In genomic region chr11:47572715-47573255, GRCh38 we compare ENCODE assay signal across 1 cellular context.
TF ChIP-seq lines count a peak whose summit lies in the region.

No MANE protein-coding gene starts in this region.

TF ChIP-seq in HEK293, 187 proteins besides CTCF, POLR2A, EP300 and RAD21 (continued from another document and continues in another):
- TF ChIP-seq ZNF692 (tag by site-specific recombination; IDR thresholded peaks at IDR 0.05) (peak; percentile 92), ZNF211 (tag by site-specific recombination; IDR thresholded peaks at IDR 0.05; ENCODE audit: low read depth) (no peak), GLI2 (tag by site-specific recombination; IDR thresholded peaks at IDR 0.05; ENCODE audit: borderline replicate concordance, low read depth) (no peak), PBX3 (CRISPR knock-in tag; IDR thresholded peaks at IDR 0.05) (no peak), ZNF140 (tag by site-specific recombination; IDR thresholded peaks at IDR 0.05) (no peak), ZBTB26 (tag by site-specific recombination; optimal IDR thresholded peaks at IDR 0.05) (no peak), BCL11B (tag by site-specific recombination; IDR thresholded peaks at IDR 0.05; ENCODE audit: low read depth) (no peak), AEBP2 (tag by site-specific recombination; IDR thresholded peaks at IDR 0.05; ENCODE audit: borderline replicate concordance) (no peak), ZBTB44 (tag by site-specific recombination; IDR thresholded peaks at IDR 0.05) (no peak), ZNF280D (tag by site-specific recombination; IDR thresholded peaks at IDR 0.05) (no peak), ZEB2 (tag by site-specific recombination; IDR thresholded peaks at IDR 0.05) (peak; percentile 72), ZNF777 (tag by site-specific recombination; IDR thresholded peaks at IDR 0.05; ENCODE audit: borderline replicate concordance) (no peak), ZNF18 (tag by site-specific recombination; IDR thresholded peaks at IDR 0.05) (0 out of 2 replicates have a peak, but pooled peaks have one; percentile 26), ZNF677 (tag by site-specific recombination; IDR thresholded peaks at IDR 0.05) (no peak), ZNF416 (tag by site-specific recombination; IDR thresholded peaks at IDR 0.05) (no peak), SP7 (tag by site-specific recombination; IDR thresholded peaks at IDR 0.05) (peak; percentile 68), ZNF600 (tag by site-specific recombination; IDR thresholded peaks at IDR 0.05) (peak; percentile 72), ZSCAN16 (tag by site-specific recombination; IDR thresholded peaks at IDR 0.05) (no peak), ZNF701 (tag by site-specific recombination; IDR thresholded peaks at IDR 0.05) (no peak), ZFP69B (tag by site-specific recombination; IDR thresholded peaks at IDR 0.05) (peak; percentile 82; the same call in 1 of the 2 replicates), YY2 (tag by site-specific recombination; IDR thresholded peaks at IDR 0.05) (no peak), SCRT2 (tag by site-specific recombination; IDR thresholded peaks at IDR 0.05) (no peak), ZNF132 (tag by site-specific recombination; IDR thresholded peaks at IDR 0.05; ENCODE audit: borderline replicate concordance) (no peak), PRDM10 (tag by site-specific recombination; IDR thresholded peaks at IDR 0.05) (peak; percentile 94), KLF1 (tag by site-specific recombination; IDR thresholded peaks at IDR 0.05) (no peak; the same call in 1 of the 2 replicates), ZNF449 (tag by site-specific recombination; IDR thresholded peaks at IDR 0.05) (no peak), GLIS1 (tag by site-specific recombination; IDR thresholded peaks at IDR 0.05) (0 out of 2 replicates have a peak, but pooled peaks have one; percentile 11), OVOL3 (tag by site-specific recombination; IDR thresholded peaks at IDR 0.05) (0 out of 2 replicates have a peak, but pooled peaks have one; percentile 34), ZNF830 (tag by site-specific recombination; IDR thresholded peaks at IDR 0.05; ENCODE audit: low read depth) (no peak), ZNF266 (tag by site-specific recombination; IDR thresholded peaks at IDR 0.05; ENCODE audit: low read depth) (no peak), KLF8 (tag by site-specific recombination; IDR thresholded peaks at IDR 0.05) (no peak), ZNF26 (tag by site-specific recombination; IDR thresholded peaks at IDR 0.05) (no peak), ZSCAN30 (tag by site-specific recombination; IDR thresholded peaks at IDR 0.05) (no peak), TCF7L2 (IDR thresholded peaks at IDR 0.05; ENCODE audit: borderline replicate concordance, low read depth, low read length) (no peak), RBAK (tag by site-specific recombination; IDR thresholded peaks at IDR 0.05) (no peak), MZF1 (tag by site-specific recombination; IDR thresholded peaks at IDR 0.05; ENCODE audit: borderline replicate concordance) (peak; percentile 93), ZNF423 (tag by site-specific recombination; IDR thresholded peaks at IDR 0.05) (peak; percentile 38; the same call in 1 of the 2 replicates), ZBTB48 (tag by site-specific recombination; IDR thresholded peaks at IDR 0.05) (peak; percentile 93), ZSCAN18 (tag by site-specific recombination; IDR thresholded peaks at IDR 0.05) (no peak)
